Comparison of ENCODE assay signal across 13 cellular contexts in genomic region chr17:73365934-73366623, GRCh38. TPM values are rescaled to one million over a fixed set of nuclear protein-coding genes. Genes with fewer than 3 reads are reported as not detected.
DNase-seq lines count a peak whose midpoint lies in the region; ATAC-seq and TF ChIP-seq lines count a peak whose summit lies in the region.
"Had no signal": no experiment of that assay in that cellular context is flagged by ENCODE, and none has a peak within 500 bp of the region (broad histone marks: within the 10 kb centered on the region; RNA-seq: fewer than 3 reads in every experiment).

No MANE protein-coding gene starts in this region.

- peaks cover 4 to 31% (median 14%) of the 10 kb centered on the region in 6 donors for H3K4me1 ChIP-seq in spleen

- H3K4me3 ChIP-seq in GM12865 (ENCODE audit: low read depth, low read length) (no peak overlapping the region), spleen (no peak overlapping the region)
- H3K4me3 ChIP-seq: SJSA1 had no signal

- H3K27me3 Mint-ChIP-seq in brain: no peaks in the 10 kb centered on the region

- WGBS in spleen, 5 donors: 59 to 72% (median 65%) methylated on average over 12 to 21 of the region's 21 CpGs

- H3K4me3 Mint-ChIP-seq in brain: no peak overlapping the region

- DNase-seq in GM12865 (ENCODE audit: low read depth): peak; percentile 29
- no peak for DNase-seq in left lobe of liver (ENCODE audit: low spot score)
- DNase-seq in spleen: no peak
- DNase-seq: activated CD4-positive, CD25-positive, alpha-beta regulatory T cell treated with anti-CD3 and anti-CD28 coated beads, Interleukin-2, amount 50 U/mL, for 72 hours; foreskin melanocyte; HCEC 1CT had no signal

- TF ChIP-seq POLR2A in spleen (IDR thresholded peaks at IDR 0.05): no peak

- peak overlapping the region in 7 of 8 donors; percentile 51 to 79 (median 72) for H3K27ac ChIP-seq in spleen
- H3K27ac ChIP-seq: SJSA1 had no signal

- H3K9me3 Mint-ChIP-seq in brain: peaks cover 0 to 3% (median 0%) of the 10 kb centered on the region in 5 experiments
- H3K9me3 Mint-ChIP-seq: activated T-helper 2 cell treated with anti-CD3 and anti-CD28 coated beads, Interferon-gamma antibody, Interleukin-2, Interleukin-4, amounts not matched to agents 10 μg/mL and 5 μg/mL and 100 μg/mL, durations not matched to agents 14 hours and 24 hours and 36 hours had no signal

- intact Hi-C loops in spleen (cut with DNase I; ENCODE audit: low total_unique reads): no loop called here

- no peaks in the 10 kb centered on the region for H3K36me3 ChIP-seq in spleen
- H3K36me3 ChIP-seq: SJSA1 had no signal

- ATAC-seq in left lobe of liver: peak; percentile 33
- ATAC-seq in SK-N-SH treated with all-trans-retinoic acid at 6 μM for 48 hours: no peak
- no peak for ATAC-seq in GM19023 (IDR thresholded peaks at IDR 0.05; ENCODE audit: unreplicated experiment)
- ATAC-seq in GM18873 (IDR thresholded peaks at IDR 0.05; ENCODE audit: low FRiP score, unreplicated experiment): no peak
- no peak for ATAC-seq in HG03571 (IDR thresholded peaks at IDR 0.05; ENCODE audit: unreplicated experiment)

- H3K27ac Mint-ChIP-seq in brain: peak overlapping the region; percentile 2 to 93 (median 86)
- H3K27ac Mint-ChIP-seq: activated T-helper 2 cell treated with anti-CD3 and anti-CD28 coated beads, Interferon-gamma antibody, Interleukin-2, Interleukin-4, amounts not matched to agents 10 μg/mL and 5 μg/mL and 100 μg/mL, durations not matched to agents 14 hours and 24 hours and 36 hours had no signal

- TF ChIP-seq CTCF in GM12865 (IDR thresholded peaks at IDR 0.05; ENCODE audit: insufficient read depth, low read depth, low read length, missing control alignments) (no peak), brain (conservative IDR thresholded peaks at IDR 0.05) (no peak), spleen (IDR thresholded peaks at IDR 0.05 in 8 of 11, conservative IDR thresholded peaks at IDR 0.05 in 3 of 11) (no peak)

- peaks cover 47% of the 10 kb centered on the region for H3K4me1 Mint-ChIP-seq in brain

- H3K27me3 ChIP-seq in spleen (replicated peaks in 1 of 7): no peaks in the 10 kb centered on the region
- H3K27me3 ChIP-seq: SJSA1 had no signal

- H3K9me3 ChIP-seq in spleen: no peaks in the 10 kb centered on the region
- H3K9me3 ChIP-seq: SJSA1 had no signal

- H3K36me3 Mint-ChIP-seq in brain: peaks cover 25% of the 10 kb centered on the region

TF ChIP-seq in SK-N-SH treated with all-trans-retinoic acid at 6 μM for 48 hours, 23 proteins besides CTCF, POLR2A, EP300 and RAD21:
- TF ChIP-seq TCF4 (CRISPR knock-in tag; IDR thresholded peaks at IDR 0.05; ENCODE audit: borderline replicate concordance): no peak
- no peak for TF ChIP-seq CREB5 (CRISPR knock-in tag; IDR thresholded peaks at IDR 0.05; ENCODE audit: low read depth)
- no peak for TF ChIP-seq POU6F1 (CRISPR knock-in tag; IDR thresholded peaks at IDR 0.05; ENCODE audit: borderline replicate concordance, low read depth)
- no peak for TF ChIP-seq BACH2 (CRISPR knock-in tag; IDR thresholded peaks at IDR 0.05; ENCODE audit: borderline replicate concordance)
- TF ChIP-seq ZNF70 (CRISPR knock-in tag; IDR thresholded peaks at IDR 0.05): no peak
- no peak for TF ChIP-seq OSR1 (CRISPR knock-in tag; IDR thresholded peaks at IDR 0.05)
- no peak for TF ChIP-seq ZNF565 (CRISPR knock-in tag; conservative IDR thresholded peaks at IDR 0.05; ENCODE audit: low read depth)
- no peak for TF ChIP-seq CSRNP3 (CRISPR knock-in tag; IDR thresholded peaks at IDR 0.05)

RNA-seq across cellular contexts. Expression of gene CDC42EP4, which starts 54.3 kb away (rescaled TPM):
- polyA plus RNA-seq in brain (ENCODE audit: insufficient read depth, low read depth, low replicate concordance) (110 TPM), spleen (10 to 100 TPM in 2 of 3 donors, 1 to 10 TPM in 1; 7.9 to 14.0 (median 13.9) TPM)
- total RNA-seq in left lobe of liver (35.5 TPM), spleen (10 to 100 TPM; 31.9 to 69.6 (median 50.1) TPM)
